1 cellular context compared by ENCODE assay signal in genomic region chr7:127512587-127512986, GRCh38.
TF ChIP-seq lines count a peak whose summit lies in the region.

No MANE protein-coding gene starts in this region.

TF ChIP-seq in GM23338, 12 proteins besides CTCF, POLR2A, EP300 and RAD21 (continued from another document):
- TF ChIP-seq, protein P1, sequence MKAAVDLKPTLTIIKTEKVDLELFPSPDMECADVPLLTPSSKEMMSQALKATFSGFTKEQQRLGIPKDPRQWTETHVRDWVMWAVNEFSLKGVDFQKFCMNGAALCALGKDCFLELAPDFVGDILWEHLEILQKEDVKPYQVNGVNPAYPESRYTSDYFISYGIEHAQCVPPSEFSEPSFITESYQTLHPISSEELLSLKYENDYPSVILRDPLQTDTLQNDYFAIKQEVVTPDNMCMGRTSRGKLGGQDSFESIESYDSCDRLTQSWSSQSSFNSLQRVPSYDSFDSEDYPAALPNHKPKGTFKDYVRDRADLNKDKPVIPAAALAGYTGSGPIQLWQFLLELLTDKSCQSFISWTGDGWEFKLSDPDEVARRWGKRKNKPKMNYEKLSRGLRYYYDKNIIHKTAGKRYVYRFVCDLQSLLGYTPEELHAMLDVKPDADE (IDR thresholded peaks at IDR 0.05): no peak
- TF ChIP-seq STAT1 (IDR thresholded peaks at IDR 0.05; ENCODE audit: unreplicated experiment) (no peak), EZH2 (IDR thresholded peaks at IDR 0.05; ENCODE audit: low read depth, unreplicated experiment) (no peak), NANOG (IDR thresholded peaks at IDR 0.05; ENCODE audit: borderline replicate concordance) (no peak), ZNF331 (CRISPR knock-in tag; IDR thresholded peaks at IDR 0.05; ENCODE audit: low read depth) (no peak), EZH2phosphoT487 (IDR thresholded peaks at IDR 0.05; ENCODE audit: unreplicated experiment) (no peak), ZNF114 (CRISPR knock-in tag; IDR thresholded peaks at IDR 0.05) (no peak), JUNB (IDR thresholded peaks at IDR 0.05; ENCODE audit: unreplicated experiment) (no peak), POLR2AphosphoS5 (IDR thresholded peaks at IDR 0.05; ENCODE audit: low read depth) (no peak)
- TF ChIP-seq, protein P2, sequence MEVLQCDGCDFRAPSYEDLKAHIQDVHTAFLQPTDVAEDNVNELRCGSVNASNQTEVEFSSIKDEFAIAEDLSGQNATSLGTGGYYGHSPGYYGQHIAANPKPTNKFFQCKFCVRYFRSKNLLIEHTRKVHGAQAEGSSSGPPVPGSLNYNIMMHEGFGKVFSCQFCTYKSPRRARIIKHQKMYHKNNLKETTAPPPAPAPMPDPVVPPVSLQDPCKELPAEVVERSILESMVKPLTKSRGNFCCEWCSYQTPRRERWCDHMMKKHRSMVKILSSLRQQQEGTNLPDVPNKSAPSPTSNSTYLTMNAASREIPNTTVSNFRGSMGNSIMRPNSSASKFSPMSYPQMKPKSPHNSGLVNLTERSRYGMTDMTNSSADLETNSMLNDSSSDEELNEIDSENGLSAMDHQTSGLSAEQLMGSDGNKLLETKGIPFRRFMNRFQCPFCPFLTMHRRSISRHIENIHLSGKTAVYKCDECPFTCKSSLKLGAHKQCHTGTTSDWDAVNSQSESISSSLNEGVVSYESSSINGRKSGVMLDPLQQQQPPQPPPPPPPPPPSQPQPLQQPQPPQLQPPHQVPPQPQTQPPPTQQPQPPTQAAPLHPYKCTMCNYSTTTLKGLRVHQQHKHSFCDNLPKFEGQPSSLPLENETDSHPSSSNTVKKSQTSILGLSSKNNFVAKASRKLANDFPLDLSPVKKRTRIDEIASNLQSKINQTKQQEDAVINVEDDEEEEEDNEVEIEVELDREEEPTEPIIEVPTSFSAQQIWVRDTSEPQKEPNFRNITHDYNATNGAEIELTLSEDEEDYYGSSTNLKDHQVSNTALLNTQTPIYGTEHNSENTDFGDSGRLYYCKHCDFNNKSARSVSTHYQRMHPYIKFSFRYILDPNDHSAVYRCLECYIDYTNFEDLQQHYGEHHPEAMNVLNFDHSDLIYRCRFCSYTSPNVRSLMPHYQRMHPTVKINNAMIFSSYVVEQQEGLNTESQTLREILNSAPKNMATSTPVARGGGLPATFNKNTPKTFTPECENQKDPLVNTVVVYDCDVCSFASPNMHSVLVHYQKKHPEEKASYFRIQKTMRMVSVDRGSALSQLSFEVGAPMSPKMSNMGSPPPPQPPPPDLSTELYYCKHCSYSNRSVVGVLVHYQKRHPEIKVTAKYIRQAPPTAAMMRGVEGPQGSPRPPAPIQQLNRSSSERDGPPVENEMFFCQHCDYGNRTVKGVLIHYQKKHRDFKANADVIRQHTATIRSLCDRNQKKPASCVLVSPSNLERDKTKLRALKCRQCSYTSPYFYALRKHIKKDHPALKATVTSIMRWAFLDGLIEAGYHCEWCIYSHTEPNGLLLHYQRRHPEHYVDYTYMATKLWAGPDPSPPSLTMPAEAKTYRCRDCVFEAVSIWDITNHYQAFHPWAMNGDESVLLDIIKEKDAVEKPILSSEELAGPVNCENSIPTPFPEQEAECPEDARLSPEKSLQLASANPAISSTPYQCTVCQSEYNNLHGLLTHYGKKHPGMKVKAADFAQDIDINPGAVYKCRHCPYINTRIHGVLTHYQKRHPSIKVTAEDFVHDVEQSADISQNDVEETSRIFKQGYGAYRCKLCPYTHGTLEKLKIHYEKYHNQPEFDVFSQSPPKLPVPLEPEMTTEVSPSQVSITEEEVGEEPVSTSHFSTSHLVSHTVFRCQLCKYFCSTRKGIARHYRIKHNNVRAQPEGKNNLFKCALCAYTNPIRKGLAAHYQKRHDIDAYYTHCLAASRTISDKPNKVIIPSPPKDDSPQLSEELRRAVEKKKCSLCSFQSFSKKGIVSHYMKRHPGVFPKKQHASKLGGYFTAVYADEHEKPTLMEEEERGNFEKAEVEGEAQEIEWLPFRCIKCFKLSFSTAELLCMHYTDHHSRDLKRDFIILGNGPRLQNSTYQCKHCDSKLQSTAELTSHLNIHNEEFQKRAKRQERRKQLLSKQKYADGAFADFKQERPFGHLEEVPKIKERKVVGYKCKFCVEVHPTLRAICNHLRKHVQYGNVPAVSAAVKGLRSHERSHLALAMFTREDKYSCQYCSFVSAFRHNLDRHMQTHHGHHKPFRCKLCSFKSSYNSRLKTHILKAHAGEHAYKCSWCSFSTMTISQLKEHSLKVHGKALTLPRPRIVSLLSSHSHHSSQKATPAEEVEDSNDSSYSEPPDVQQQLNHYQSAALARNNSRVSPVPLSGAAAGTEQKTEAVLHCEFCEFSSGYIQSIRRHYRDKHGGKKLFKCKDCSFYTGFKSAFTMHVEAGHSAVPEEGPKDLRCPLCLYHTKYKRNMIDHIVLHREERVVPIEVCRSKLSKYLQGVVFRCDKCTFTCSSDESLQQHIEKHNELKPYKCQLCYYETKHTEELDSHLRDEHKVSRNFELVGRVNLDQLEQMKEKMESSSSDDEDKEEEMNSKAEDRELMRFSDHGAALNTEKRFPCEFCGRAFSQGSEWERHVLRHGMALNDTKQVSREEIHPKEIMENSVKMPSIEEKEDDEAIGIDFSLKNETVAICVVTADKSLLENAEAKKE (CRISPR knock-in tag; IDR thresholded peaks at IDR 0.05): no peak
- TF ChIP-seq, protein P3, sequence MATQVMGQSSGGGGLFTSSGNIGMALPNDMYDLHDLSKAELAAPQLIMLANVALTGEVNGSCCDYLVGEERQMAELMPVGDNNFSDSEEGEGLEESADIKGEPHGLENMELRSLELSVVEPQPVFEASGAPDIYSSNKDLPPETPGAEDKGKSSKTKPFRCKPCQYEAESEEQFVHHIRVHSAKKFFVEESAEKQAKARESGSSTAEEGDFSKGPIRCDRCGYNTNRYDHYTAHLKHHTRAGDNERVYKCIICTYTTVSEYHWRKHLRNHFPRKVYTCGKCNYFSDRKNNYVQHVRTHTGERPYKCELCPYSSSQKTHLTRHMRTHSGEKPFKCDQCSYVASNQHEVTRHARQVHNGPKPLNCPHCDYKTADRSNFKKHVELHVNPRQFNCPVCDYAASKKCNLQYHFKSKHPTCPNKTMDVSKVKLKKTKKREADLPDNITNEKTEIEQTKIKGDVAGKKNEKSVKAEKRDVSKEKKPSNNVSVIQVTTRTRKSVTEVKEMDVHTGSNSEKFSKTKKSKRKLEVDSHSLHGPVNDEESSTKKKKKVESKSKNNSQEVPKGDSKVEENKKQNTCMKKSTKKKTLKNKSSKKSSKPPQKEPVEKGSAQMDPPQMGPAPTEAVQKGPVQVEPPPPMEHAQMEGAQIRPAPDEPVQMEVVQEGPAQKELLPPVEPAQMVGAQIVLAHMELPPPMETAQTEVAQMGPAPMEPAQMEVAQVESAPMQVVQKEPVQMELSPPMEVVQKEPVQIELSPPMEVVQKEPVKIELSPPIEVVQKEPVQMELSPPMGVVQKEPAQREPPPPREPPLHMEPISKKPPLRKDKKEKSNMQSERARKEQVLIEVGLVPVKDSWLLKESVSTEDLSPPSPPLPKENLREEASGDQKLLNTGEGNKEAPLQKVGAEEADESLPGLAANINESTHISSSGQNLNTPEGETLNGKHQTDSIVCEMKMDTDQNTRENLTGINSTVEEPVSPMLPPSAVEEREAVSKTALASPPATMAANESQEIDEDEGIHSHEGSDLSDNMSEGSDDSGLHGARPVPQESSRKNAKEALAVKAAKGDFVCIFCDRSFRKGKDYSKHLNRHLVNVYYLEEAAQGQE (IDR thresholded peaks at IDR 0.05; ENCODE audit: unreplicated experiment): no peak
TF ChIP-seq in GM23338: peak in this region for 0.
